ENCODE assay signal across 17 cellular contexts in genomic region chr10:35178305-35178704, GRCh38. TPM values are rescaled to one million over a fixed set of nuclear protein-coding genes. Genes with fewer than 3 reads are reported as not detected.
DNase-seq lines count a peak whose midpoint lies in the region; ATAC-seq and TF ChIP-seq lines count a peak whose summit lies in the region.
"Had no signal": no experiment of that assay in that cellular context is flagged by ENCODE, and none has a peak within 500 bp of the region (broad histone marks: within the 10 kb centered on the region; RNA-seq: fewer than 3 reads in every experiment).

No MANE protein-coding gene starts in this region.

- H3K27ac Mint-ChIP-seq in GM23338: no peak overlapping the region
- H3K27ac Mint-ChIP-seq in WTC11: 0 out of 2 replicates have a peak overlapping the region, but pooled peaks have one; percentile 2
- H3K27ac Mint-ChIP-seq: B cell; CD4-positive, alpha-beta T cell; H9 had no signal

- H3K9me3 ChIP-seq in hepatocyte (ENCODE audit: low read depth) (no peaks in the 10 kb centered on the region), muscle layer of duodenum (ENCODE audit: control insufficient read depth in 1 of 2, low read length in 2 of 2) (no peaks in the 10 kb centered on the region)
- H3K9me3 ChIP-seq in effector memory CD4-positive, alpha-beta T cell (ENCODE audit: control insufficient read depth, low read length): no peaks in the 10 kb centered on the region

- H3K36me3 Mint-ChIP-seq in GM23338 (ENCODE audit: low read depth) (no peaks in the 10 kb centered on the region), WTC11 (no peaks in the 10 kb centered on the region)

- no peak overlapping the region for H3K4me3 ChIP-seq in GM23338
- no peak overlapping the region for H3K4me3 ChIP-seq in hepatocyte
- H3K4me3 ChIP-seq in muscle layer of duodenum (ENCODE audit: low read depth in 1 of 2, low read length in 2 of 2): peak overlapping the region; percentile 2 to 10
- H3K4me3 ChIP-seq in effector memory CD4-positive, alpha-beta T cell (ENCODE audit: insufficient read depth, low read depth, low read length, poor library complexity, severe bottlenecking): no peak overlapping the region
- H3K4me3 ChIP-seq: GM12878, GM23248 had no signal

- H3K9me2 ChIP-seq in GM23338 (ENCODE audit: insufficient read depth) (no peaks in the 10 kb centered on the region), hepatocyte (replicated peaks; ENCODE audit: insufficient read depth) (no peaks in the 10 kb centered on the region)

- POLR2A ChIA-PET in WTC11 (lab: Charles Lee): no interaction called here

- H4K20me1 ChIP-seq in GM23338 (replicated peaks; ENCODE audit: insufficient read depth) (no peaks in the 10 kb centered on the region), hepatocyte (ENCODE audit: insufficient read depth, poor library complexity, severe bottlenecking) (no peaks in the 10 kb centered on the region)

- H3K4me3 Mint-ChIP-seq in GM23338: no peak overlapping the region
- no peak overlapping the region for H3K4me3 Mint-ChIP-seq in WTC11
- H3K4me3 Mint-ChIP-seq: B cell; CD4-positive, alpha-beta T cell; H9 had no signal

- H3K36me3 ChIP-seq in GM23338 (ENCODE audit: insufficient read depth) (no peaks in the 10 kb centered on the region), hepatocyte (replicated peaks; ENCODE audit: insufficient read depth, low read depth) (no peaks in the 10 kb centered on the region), muscle layer of duodenum (ENCODE audit: control insufficient read depth in 1 of 2, insufficient read depth in 2 of 2, low read length in 2 of 2) (no peaks in the 10 kb centered on the region)
- H3K36me3 ChIP-seq in effector memory CD4-positive, alpha-beta T cell (ENCODE audit: control insufficient read depth, insufficient read depth, low read length): no peaks in the 10 kb centered on the region

- TF ChIP-seq CTCF in GM23338 (conservative IDR thresholded peaks at IDR 0.05; ENCODE audit: low read depth in 2 of 2): no peak
- no peak for TF ChIP-seq CTCF in WTC11 (IDR thresholded peaks at IDR 0.05)
- no peak for TF ChIP-seq CTCF in hepatocyte (IDR thresholded peaks at IDR 0.05; ENCODE audit: poor library complexity)

- H3K4me1 ChIP-seq in GM23338 (ENCODE audit: insufficient read depth): no peaks in the 10 kb centered on the region
- H3K4me1 ChIP-seq in hepatocyte (ENCODE audit: insufficient read depth): no peaks in the 10 kb centered on the region
- peaks cover 0 to 3% of the 10 kb centered on the region in 2 donors for H3K4me1 ChIP-seq in muscle layer of duodenum (ENCODE audit: control insufficient read depth in 1 of 2, insufficient read depth in 2 of 2, low read length in 2 of 2)
- no peaks in the 10 kb centered on the region for H3K4me1 ChIP-seq in effector memory CD4-positive, alpha-beta T cell (ENCODE audit: control insufficient read depth, insufficient read depth, low read length, poor library complexity, severe bottlenecking)

- no peak overlapping the region for H3K27ac ChIP-seq in GM23338 (ENCODE audit: low read depth)
- H3K27ac ChIP-seq in hepatocyte: peak overlapping the region; percentile 32
- H3K27ac ChIP-seq in muscle layer of duodenum (ENCODE audit: low read length): no peak overlapping the region
- H3K27ac ChIP-seq in effector memory CD4-positive, alpha-beta T cell (ENCODE audit: insufficient read depth, low read length, poor library complexity, severe bottlenecking): no peak overlapping the region
- H3K27ac ChIP-seq: GM23248 had no signal

- ATAC-seq in GM23338 (peak; percentile 60), WTC11 (peak; percentile 48; the same call in 1 of the 2 replicates)
- ATAC-seq: GM12878, HepG2 had no signal

- H3K4me2 ChIP-seq in GM23338: no peak overlapping the region
- H3K4me2 ChIP-seq in hepatocyte: peak overlapping the region; percentile 47

- H3K79me2 ChIP-seq in GM23338 (replicated peaks; ENCODE audit: insufficient read depth) (no peaks in the 10 kb centered on the region), hepatocyte (no peaks in the 10 kb centered on the region)

- CTCF ChIA-PET in WTC11 (lab: Charles Lee): interaction anchor here (1.4 kb wide), 1 partner anchor 18 kb away, joined by 14 read pairs; no protein-coding TSS in a partner anchor

- WGBS in hepatocyte (ENCODE audit: low lambda C conversion rate, missing lambda C conversion rate): 66% methylated on average over 8 of the region's 8 CpGs

- no peaks in the 10 kb centered on the region for H3K27me3 ChIP-seq in GM23338 (ENCODE audit: insufficient read depth)
- no peaks in the 10 kb centered on the region for H3K27me3 ChIP-seq in hepatocyte
- H3K27me3 ChIP-seq in muscle layer of duodenum (ENCODE audit: low read depth, low read length): no peaks in the 10 kb centered on the region
- no peaks in the 10 kb centered on the region for H3K27me3 ChIP-seq in effector memory CD4-positive, alpha-beta T cell (replicated peaks; ENCODE audit: control insufficient read depth, insufficient read depth, low read length, poor library complexity, severe bottlenecking)

- H3K9me3 Mint-ChIP-seq in GM23338 (no peaks in the 10 kb centered on the region), WTC11 (no peaks in the 10 kb centered on the region)
- H3K9me3 Mint-ChIP-seq: CD4-positive, alpha-beta T cell; H9 had no signal

- no peak overlapping the region for H2AFZ ChIP-seq in GM23338
- H2AFZ ChIP-seq in hepatocyte: no peak overlapping the region
- H2AFZ ChIP-seq: GM23248 had no signal

- H3K27me3 Mint-ChIP-seq in GM23338 (ENCODE audit: insufficient read depth, low read depth, poor library complexity) (no peaks in the 10 kb centered on the region), WTC11 (ENCODE audit: low read depth) (no peaks in the 10 kb centered on the region)
- H3K27me3 Mint-ChIP-seq: B cell; CD4-positive, alpha-beta T cell had no signal

- H3K4me1 Mint-ChIP-seq in GM23338: peaks cover 4% of the 10 kb centered on the region; the same call in 2 of the 3 replicates
- no peaks in the 10 kb centered on the region for H3K4me1 Mint-ChIP-seq in WTC11

- H3F3A ChIP-seq in GM23338 (replicated peaks; ENCODE audit: low read depth): no peaks in the 10 kb centered on the region

- no peak for DNase-seq in GM23338 (ENCODE audit: low spot score)
- no peak for DNase-seq in WTC11 (ENCODE audit: low spot score)
- peak; percentile 15 for DNase-seq in hepatocyte (ENCODE audit: low spot score)
- DNase-seq in effector memory CD4-positive, alpha-beta T cell: no peak
- no peak for DNase-seq in stimulated activated CD8-positive, alpha-beta memory T cell treated with anti-CD3 and anti-CD28 coated beads, Interleukin-4, amount 100 ng/mL, for 48 hours
- DNase-seq in NCI-H774 (lab: John Stamatoyannopoulos, UW): no peak
- DNase-seq: C1 segment of cervical spinal cord; Calu3; CD4-positive, alpha-beta T cell; DMS 273 treated with DMSO at 0.1 percent for 48 hours; DMS79; GM23248; H9 had no signal

TF ChIP-seq in GM23338, 12 proteins besides CTCF, POLR2A, EP300 and RAD21 (continues in another document):
- TF ChIP-seq CREB1 (CRISPR knock-in tag; IDR thresholded peaks at IDR 0.05; ENCODE audit: low read depth): no peak
- TF ChIP-seq STAT1 (IDR thresholded peaks at IDR 0.05; ENCODE audit: unreplicated experiment): no peak

TF ChIP-seq in WTC11, 78 proteins besides CTCF, POLR2A, EP300 and RAD21:
- no peak for TF ChIP-seq FOXP1 (CRISPR knock-in tag; IDR thresholded peaks at IDR 0.05; ENCODE audit: borderline replicate concordance)
TF ChIP-seq in WTC11: peak in this region for 0.

RNA-seq across cellular contexts. Expression of gene CREM, which starts 51.7 kb away (rescaled TPM):
- 40.9 and 68.9 TPM in 2 replicates for total RNA-seq in GM23338 (2014; rRNA removed; shearing (Covaris generic))
- polyA plus RNA-seq in GM23338 (2016; fragmentation: Nextera tagmentation; extraction: Ambion mirVana): 41.1 and 43.8 TPM in 2 replicates
- 17.3 to 23.6 TPM (median 18.3 TPM) in 3 replicates for total RNA-seq in WTC11 (2021)
- 53.2 and 58.0 TPM in 2 replicates for total RNA-seq in hepatocyte
- 38.3 and 41.9 TPM in 2 replicates for polyA plus RNA-seq in hepatocyte

Comparison
In these comparisons a context has a peak if more than half of its experiments do, and no peak if none do; other contexts are left out.
1. H3K4me3 ChIP-seq: peak in muscle layer of duodenum (2 of 2); none in GM23338 (single experiment), hepatocyte (single experiment) and effector memory CD4-positive, alpha-beta T cell (single experiment).